In genomic region chr9:108776920-108777650, GRCh38 we compare ENCODE assay signal across 10 cellular contexts.
DNase-seq lines count a peak whose midpoint lies in the region; ATAC-seq and TF ChIP-seq lines count a peak whose summit lies in the region.
"Had no signal": no experiment of that assay in that cellular context is flagged by ENCODE, and none has a peak within 500 bp of the region (broad histone marks: within the 10 kb centered on the region; RNA-seq: fewer than 3 reads in every experiment).

No MANE protein-coding gene starts in this region.

- peak; percentile 52 for DNase-seq in Caki2 (ENCODE audit: low read depth)
- DNase-seq in adipocyte (ENCODE audit: low read depth): peak; percentile 40
- peak; percentile 67 for DNase-seq in kidney tubule cell (ENCODE audit: low spot score)
- DNase-seq in activated naive CD4-positive, alpha-beta T cell treated with anti-CD3 and anti-CD28 coated beads, Interleukin-2, amount 10 ng/mL, durations not matched to agents 7 days and 5 days: no peak
- DNase-seq in HuH-7.5 (ENCODE audit: low spot score): no peak
- no peak for DNase-seq in stimulated activated effector memory CD8-positive, alpha-beta T cell treated with anti-CD3 and anti-CD28 coated beads, Interleukin-12 subunit alpha, Interleukin-12 subunit beta, amount 100 ng/mL, for 72 hours (ENCODE audit: low spot score in 2 of 2)
- DNase-seq: H7, testis had no signal

- H3K4me1 Mint-ChIP-seq in activated naive CD4-positive, alpha-beta T cell treated with anti-CD3 and anti-CD28 coated beads, Interleukin-2, amount 10 ng/mL, durations not matched to agents 7 days and 5 days: no peaks in the 10 kb centered on the region
- H3K4me1 Mint-ChIP-seq in stimulated activated effector memory CD8-positive, alpha-beta T cell treated with anti-CD3 and anti-CD28 coated beads, Interleukin-12 subunit alpha, Interleukin-12 subunit beta, amount 100 ng/mL, for 72 hours: no peaks in the 10 kb centered on the region

- no peak overlapping the region for H3K9ac ChIP-seq in adipocyte (ENCODE audit: low read length)

- in situ Hi-C loops in Caki2 (cut with HindIII; ENCODE audit: low pct_unique_long_range_greater_than_20kb, low sequenced_read_pairs): no loop called here

- no peaks in the 10 kb centered on the region for H3K9me3 ChIP-seq in adipocyte (ENCODE audit: control insufficient read depth, low read length)
- H3K9me3 ChIP-seq: testis had no signal

- no peaks in the 10 kb centered on the region for H3K9me3 Mint-ChIP-seq in activated naive CD4-positive, alpha-beta T cell treated with anti-CD3 and anti-CD28 coated beads, Interleukin-2, amount 10 ng/mL, durations not matched to agents 7 days and 5 days
- no peaks in the 10 kb centered on the region for H3K9me3 Mint-ChIP-seq in stimulated activated effector memory CD8-positive, alpha-beta T cell treated with anti-CD3 and anti-CD28 coated beads, Interleukin-12 subunit alpha, Interleukin-12 subunit beta, amount 100 ng/mL, for 72 hours

- CTCF ChIA-PET in activated naive CD4-positive, alpha-beta T cell treated with anti-CD3 and anti-CD28 coated beads, Interleukin-2, amount 10 ng/mL, durations not matched to agents 7 days and 5 days (lab: Charles Lee): interaction anchor here (0.8 to 1.0 kb wide), 3 partner anchors 8 to 271 kb away, joined by 3 to 4 read pairs (median 3); no protein-coding TSS in a partner anchor

- peak; percentile 49 for TF ChIP-seq RAD21 in Ishikawa (IDR thresholded peaks at IDR 0.05; ENCODE audit: low read depth)

- ATAC-seq in stimulated activated effector memory CD8-positive, alpha-beta T cell treated with anti-CD3 and anti-CD28 coated beads, Interleukin-12 subunit alpha, Interleukin-12 subunit beta, amount 100 ng/mL, for 72 hours: no peak
- no peak for ATAC-seq in GM18873 (IDR thresholded peaks at IDR 0.05; ENCODE audit: low FRiP score, unreplicated experiment)

- H3K36me3 Mint-ChIP-seq in activated naive CD4-positive, alpha-beta T cell treated with anti-CD3 and anti-CD28 coated beads, Interleukin-2, amount 10 ng/mL, durations not matched to agents 7 days and 5 days: no peaks in the 10 kb centered on the region
- no peaks in the 10 kb centered on the region for H3K36me3 Mint-ChIP-seq in stimulated activated effector memory CD8-positive, alpha-beta T cell treated with anti-CD3 and anti-CD28 coated beads, Interleukin-12 subunit alpha, Interleukin-12 subunit beta, amount 100 ng/mL, for 72 hours

- no peak for TF ChIP-seq EP300 in Ishikawa (IDR thresholded peaks at IDR 0.05; ENCODE audit: borderline replicate concordance)

- H3K27me3 Mint-ChIP-seq in activated naive CD4-positive, alpha-beta T cell treated with anti-CD3 and anti-CD28 coated beads, Interleukin-2, amount 10 ng/mL, durations not matched to agents 7 days and 5 days: peaks cover 7% of the 10 kb centered on the region

- no peak overlapping the region for H3K27ac Mint-ChIP-seq in activated naive CD4-positive, alpha-beta T cell treated with anti-CD3 and anti-CD28 coated beads, Interleukin-2, amount 10 ng/mL, durations not matched to agents 7 days and 5 days
- H3K27ac Mint-ChIP-seq in stimulated activated effector memory CD8-positive, alpha-beta T cell treated with anti-CD3 and anti-CD28 coated beads, Interleukin-12 subunit alpha, Interleukin-12 subunit beta, amount 100 ng/mL, for 72 hours: no peak overlapping the region

- no peak overlapping the region for H3K4me3 ChIP-seq in adipocyte (ENCODE audit: low read length)
- H3K4me3 ChIP-seq: testis had no signal

- peaks cover 25% of the 10 kb centered on the region for H3K4me1 ChIP-seq in adipocyte (ENCODE audit: control insufficient read depth, insufficient read depth, low read length)
- H3K4me1 ChIP-seq: testis had no signal

- H3K4me3 Mint-ChIP-seq in activated naive CD4-positive, alpha-beta T cell treated with anti-CD3 and anti-CD28 coated beads, Interleukin-2, amount 10 ng/mL, durations not matched to agents 7 days and 5 days: no peak overlapping the region
- H3K4me3 Mint-ChIP-seq in stimulated activated effector memory CD8-positive, alpha-beta T cell treated with anti-CD3 and anti-CD28 coated beads, Interleukin-12 subunit alpha, Interleukin-12 subunit beta, amount 100 ng/mL, for 72 hours: no peak overlapping the region

- H3K27me3 ChIP-seq in adipocyte (replicated peaks; ENCODE audit: control insufficient read depth, insufficient read depth, low read length): peaks cover 10% of the 10 kb centered on the region
- H3K27me3 ChIP-seq: testis had no signal

- H3K36me3 ChIP-seq in adipocyte (ENCODE audit: control insufficient read depth, insufficient read depth, low read length, severe bottlenecking): no peaks in the 10 kb centered on the region

TF ChIP-seq in Ishikawa, 13 proteins besides CTCF, POLR2A, EP300 and RAD21:
- TF ChIP-seq NFIC (IDR thresholded peaks at IDR 0.05): no peak
- TF ChIP-seq TAF1 (IDR thresholded peaks at IDR 0.05; ENCODE audit: low read depth): no peak
- TF ChIP-seq YY1 (IDR thresholded peaks at IDR 0.05; ENCODE audit: low read depth): no peak
- TF ChIP-seq USF1 (IDR thresholded peaks at IDR 0.05): no peak
- no peak for TF ChIP-seq MAX (IDR thresholded peaks at IDR 0.05)
- TF ChIP-seq TEAD4 (IDR thresholded peaks at IDR 0.05): no peak
- TF ChIP-seq FOXM1 (IDR thresholded peaks at IDR 0.05; ENCODE audit: borderline replicate concordance, low read depth): no peak
- TF ChIP-seq TCF12 (IDR thresholded peaks at IDR 0.05; ENCODE audit: low read depth): no peak
- TF ChIP-seq CEBPB (IDR thresholded peaks at IDR 0.05): no peak
- TF ChIP-seq CREB1 (IDR thresholded peaks at IDR 0.05; ENCODE audit: low read depth): no peak
- no peak for TF ChIP-seq REST (IDR thresholded peaks at IDR 0.05; ENCODE audit: low read depth)

Comparison
In these comparisons a context has a peak if more than half of its experiments do, and no peak if none do; other contexts are left out.
1. DNase-seq: peak in Caki2 (single experiment), adipocyte (single experiment) and kidney tubule cell (single experiment); none in activated naive CD4-positive, alpha-beta T cell treated with anti-CD3 and anti-CD28 coated beads, Interleukin-2, amount 10 ng/mL, durations not matched to agents 7 days and 5 days (single experiment), HuH-7.5 (single experiment) and stimulated activated effector memory CD8-positive, alpha-beta T cell treated with anti-CD3 and anti-CD28 coated beads, Interleukin-12 subunit alpha, Interleukin-12 subunit beta, amount 100 ng/mL, for 72 hours (0 of 2).